8 cellular contexts compared by ENCODE assay signal in the genomic region with DNA sequence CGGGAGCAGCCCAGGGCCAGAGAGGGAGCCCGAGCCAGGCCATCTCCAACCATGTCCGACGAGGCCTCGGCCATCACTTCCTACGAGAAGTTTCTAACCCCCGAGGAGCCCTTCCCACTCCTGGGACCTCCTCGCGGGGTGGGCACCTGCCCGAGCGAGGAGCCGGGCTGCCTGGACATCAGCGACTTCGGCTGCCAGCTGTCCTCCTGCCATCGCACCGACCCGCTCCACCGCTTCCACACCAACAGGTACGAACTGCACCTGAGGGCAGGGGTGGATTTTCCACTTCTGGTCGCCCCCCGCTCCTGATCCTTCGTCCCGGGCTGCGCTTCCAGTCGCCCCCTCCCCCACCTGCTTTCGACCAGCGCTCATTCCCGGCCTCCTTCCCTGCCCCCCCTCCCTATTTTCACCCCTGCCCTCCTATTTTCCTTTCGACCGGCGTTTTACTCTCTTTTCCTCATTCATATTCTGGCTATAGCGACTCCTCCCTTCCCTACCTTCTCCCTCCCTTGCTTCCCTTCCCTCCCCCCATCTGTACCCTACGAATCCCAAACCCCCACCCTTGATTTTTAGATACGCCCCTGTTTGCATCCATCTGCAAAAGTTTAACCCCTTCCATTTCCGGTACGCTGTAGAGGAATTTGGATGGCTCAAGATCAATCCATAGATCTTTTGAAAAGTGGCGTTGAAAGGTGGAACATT. TPM values are rescaled to one million over a fixed set of nuclear protein-coding genes. Genes with fewer than 3 reads are reported as not detected.
DNase-seq lines count a peak whose midpoint lies in the region; ATAC-seq and TF ChIP-seq lines count a peak whose summit lies in the region.

No MANE protein-coding gene starts in this region.

- no peaks in the 10 kb centered on the region for H3K9me3 Mint-ChIP-seq in CD4-positive, alpha-beta memory T cell
- peaks cover 15% of the 10 kb centered on the region for H3K9me3 Mint-ChIP-seq in mesothelial cell of epicardium

- peaks cover 0 to 16% of the 10 kb centered on the region in 2 donors for H3K36me3 Mint-ChIP-seq in CD4-positive, alpha-beta memory T cell
- H3K36me3 Mint-ChIP-seq in mesothelial cell of epicardium = no peaks in the 10 kb centered on the region

- CTCF ChIA-PET in CD4-positive, alpha-beta memory T cell (lab: Charles Lee; ENCODE audit: partially characterized antibody) = interaction anchor here (0.8 to 2.4 kb wide), 3 partner anchors 10 to 347 kb away, joined by 4 to 25 read pairs (median 4); partner anchors contain the start of gene SLC25A53

- TF ChIP-seq CTCF in breast epithelium (IDR thresholded peaks at IDR 0.05) (no peak), mesothelial cell of epicardium (IDR thresholded peaks at IDR 0.05; ENCODE audit: unreplicated experiment) (no peak), uterus (IDR thresholded peaks at IDR 0.05) (no peak)

- peak overlapping the region; percentile 64 to 81 (median 75) for H3K27ac Mint-ChIP-seq in CD4-positive, alpha-beta memory T cell
- H3K27ac Mint-ChIP-seq in mesothelial cell of epicardium = no peak overlapping the region

- no peaks in the 10 kb centered on the region for H3K36me3 ChIP-seq in CD4-positive, alpha-beta memory T cell (ENCODE audit: insufficient read depth, low read length)
- H3K36me3 ChIP-seq in HUES64 (ENCODE audit: insufficient read depth, low read length) (no peaks in the 10 kb centered on the region), breast epithelium (no peaks in the 10 kb centered on the region), uterus (no peaks in the 10 kb centered on the region)

- DNase-seq in CD4-positive, alpha-beta memory T cell = no peak
- DNase-seq in breast epithelium (ENCODE audit: low spot score in 2 of 2) (no peak), mesothelial cell of epicardium (ENCODE audit: low spot score in 2 of 2, unreplicated experiment in 2 of 2) (peak in 1 of 2 experiments; percentile 42), uterus (peak in 1 of 2 donors; percentile 18), GF-D8 (lab: John Stamatoyannopoulos, UW) (no peak)

- peak overlapping the region; percentile 64 for H3K9ac ChIP-seq in HUES64 (ENCODE audit: low read depth, low read length)

- POLR2A ChIA-PET in CD4-positive, alpha-beta memory T cell (lab: Charles Lee; ENCODE audit: partially characterized antibody) = interaction anchor here (3.3 kb wide), 1 partner anchor 10 kb away, joined by 70 read pairs; the partner anchor contains the start of gene SLC25A53

- H3K27ac ChIP-seq in CD4-positive, alpha-beta memory T cell (ENCODE audit: low read depth, low read length) = peak overlapping the region; percentile 76
- H3K27ac ChIP-seq in HUES64 (ENCODE audit: low read depth, low read length) (peak overlapping the region; percentile 35; the same call in 1 of the 2 replicates), breast epithelium (peak overlapping the region; percentile 76 to 88), uterus (peak overlapping the region; percentile 75 to 82)

- intact Hi-C loops in CD4-positive, alpha-beta memory T cell (cut with micrococcal nuclease) = loop anchor here (1.0 to 2.0 kb wide), 2 partner anchors 10 to 480 kb away; partner anchors contain the start of genes MORF4L2 and SLC25A53
- intact Hi-C loops in breast epithelium (cut with DNase I; ENCODE audit: low total_unique reads) = no loop called here
- intact Hi-C loops in uterus (cut with DNase I; ENCODE audit: low total_unique reads) = no loop called here

- 0% methylated on average over 35 of the region's 37 CpGs for WGBS in HUES64

- TF ChIP-seq POLR2A in breast epithelium (IDR thresholded peaks at IDR 0.05) (no peak), uterus (IDR thresholded peaks at IDR 0.05) (no peak)

- peaks cover 22 to 39% (median 31%) of the 10 kb centered on the region in 4 donors for H3K4me1 Mint-ChIP-seq in CD4-positive, alpha-beta memory T cell
- H3K4me1 Mint-ChIP-seq in mesothelial cell of epicardium = peaks cover 13% of the 10 kb centered on the region

- H3K4me1 ChIP-seq in CD4-positive, alpha-beta memory T cell (ENCODE audit: insufficient read depth, low read length) = peaks cover 33% of the 10 kb centered on the region
- no peaks in the 10 kb centered on the region; the same call in 1 of the 2 replicates for H3K4me1 ChIP-seq in HUES64 (ENCODE audit: insufficient read depth, low read length)
- no peaks in the 10 kb centered on the region for H3K4me1 ChIP-seq in breast epithelium
- H3K4me1 ChIP-seq in uterus = no peaks in the 10 kb centered on the region

- H3K27me3 Mint-ChIP-seq in CD4-positive, alpha-beta memory T cell = no peaks in the 10 kb centered on the region
- no peaks in the 10 kb centered on the region for H3K27me3 Mint-ChIP-seq in mesothelial cell of epicardium (ENCODE audit: low read depth)

- ATAC-seq in GM18907 (IDR thresholded peaks at IDR 0.05; ENCODE audit: unreplicated experiment) (no peak), GM19455 (IDR thresholded peaks at IDR 0.05; ENCODE audit: unreplicated experiment) (no peak)

- H3K27me3 ChIP-seq in CD4-positive, alpha-beta memory T cell (ENCODE audit: insufficient read depth, low read length) = no peaks in the 10 kb centered on the region
- no peaks in the 10 kb centered on the region for H3K27me3 ChIP-seq in HUES64 (ENCODE audit: insufficient read depth, low read length)
- peaks cover 0 to 14% of the 10 kb centered on the region in 2 donors for H3K27me3 ChIP-seq in breast epithelium
- no peaks in the 10 kb centered on the region for H3K27me3 ChIP-seq in uterus

- peak overlapping the region; percentile 33 to 88 (median 79) for H3K4me3 Mint-ChIP-seq in CD4-positive, alpha-beta memory T cell
- peak overlapping the region; percentile 71 for H3K4me3 Mint-ChIP-seq in mesothelial cell of epicardium

- H3K9me3 ChIP-seq in CD4-positive, alpha-beta memory T cell (ENCODE audit: control insufficient read depth in 1 of 2, low read length in 2 of 2) = no peaks in the 10 kb centered on the region
- no peaks in the 10 kb centered on the region for H3K9me3 ChIP-seq in HUES64 (ENCODE audit: insufficient read depth, low read depth, low read length)
- no peaks in the 10 kb centered on the region for H3K9me3 ChIP-seq in breast epithelium
- no peaks in the 10 kb centered on the region for H3K9me3 ChIP-seq in uterus

- H3K4me3 ChIP-seq in CD4-positive, alpha-beta memory T cell (ENCODE audit: low read length in 2 of 2) = peak overlapping the region; percentile 36 to 63
- peak overlapping the region; percentile 86 for H3K4me3 ChIP-seq in HUES64 (ENCODE audit: low read length)
- peak overlapping the region; percentile 71 to 72 (median 72) for H3K4me3 ChIP-seq in breast epithelium
- peak overlapping the region; percentile 59 to 65 for H3K4me3 ChIP-seq in uterus

RNA-seq across cellular contexts. Expression of gene FAM199X, which starts 0.6 kb away (rescaled TPM):
- total RNA-seq in CD4-positive, alpha-beta memory T cell = 10 to 100 TPM; 19.6 to 19.9 TPM
- polyA plus RNA-seq in CD4-positive, alpha-beta memory T cell = 10 to 100 TPM in 1 of 2 donors, 1 to 10 TPM in 1; 7.1 to 10.2 TPM
- polyA plus RNA-seq in HUES64 (2013, experiment 1 of 2) = 11.6 TPM
- 11.0 TPM for polyA plus RNA-seq in HUES64 (2013, experiment 2 of 2)
- total RNA-seq in breast epithelium (10 to 100 TPM; 24.9 to 42.0 (median 41.9) TPM), mesothelial cell of epicardium (17.5 to 17.9 TPM (median 17.5 TPM) in 3 replicates), uterus (10 to 100 TPM in 3 of 4 donors, 1 to 10 TPM in 1; 6.9 to 44.3 (median 18.0) TPM)

RNA-seq across cellular contexts. Expression of gene SLC25A53, which starts 10.1 kb away (rescaled TPM):
- total RNA-seq in CD4-positive, alpha-beta memory T cell = 10 to 100 TPM; 20.9 to 21.0 TPM
- polyA plus RNA-seq in CD4-positive, alpha-beta memory T cell = 1 to 10 TPM; 7.1 to 9.6 TPM
- polyA plus RNA-seq in HUES64 (2013, experiment 1 of 2) = 2.5 TPM
- 2.9 TPM for polyA plus RNA-seq in HUES64 (2013, experiment 2 of 2)
- total RNA-seq in breast epithelium (10 to 100 TPM; 16.4 to 21.1 (median 17.6) TPM), mesothelial cell of epicardium (7.2 to 8.5 TPM (median 7.4 TPM) in 3 replicates), uterus (10 to 100 TPM in 3 of 4 donors, not detected in 1; 10.2 to 22.4 (median 19.2) TPM)

RNA-seq across cellular contexts. Expression of gene ZCCHC18, which starts 54.6 kb away (rescaled TPM):
- 1 to 10 TPM; 9.2 to 9.5 TPM for total RNA-seq in CD4-positive, alpha-beta memory T cell
- polyA plus RNA-seq in CD4-positive, alpha-beta memory T cell = 1 to 10 TPM; 1.3 to 2.0 TPM
- polyA plus RNA-seq in HUES64 (2013, experiment 1 of 2) = 2.3 TPM
- 1.5 TPM for polyA plus RNA-seq in HUES64 (2013, experiment 2 of 2)
- 1 to 10 TPM in 2 of 3 donors, under 1 TPM in 1; 0.59 to 5.2 (median 1.1) TPM for total RNA-seq in breast epithelium
- 3.6 to 5.4 TPM (median 4.7 TPM) in 3 replicates for total RNA-seq in mesothelial cell of epicardium
- total RNA-seq in uterus = 1 to 10 TPM in 2 of 4 donors, not detected in 2; 3.7 to 7.2 TPM
